Comparison of ENCODE assay signal across 19 cellular contexts in the genomic region with DNA sequence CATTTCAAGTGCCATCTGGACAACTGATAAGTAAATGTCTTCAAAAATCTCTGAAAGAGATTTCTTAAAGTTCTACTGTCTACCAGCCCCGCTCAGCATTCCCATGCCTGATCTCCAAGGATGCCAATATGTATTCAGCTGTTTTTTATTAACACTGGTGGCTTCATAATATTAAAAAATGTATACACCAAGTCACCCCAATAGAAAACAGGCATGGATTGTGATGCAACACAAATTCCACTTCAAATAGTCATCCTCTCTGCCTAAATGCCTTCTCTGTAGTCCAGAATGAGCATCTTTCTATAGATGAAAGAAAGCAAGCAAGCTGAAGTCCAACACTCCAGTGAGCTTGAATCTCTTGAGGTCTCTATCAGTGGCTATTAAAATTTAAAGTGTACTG.
A peak's percentile ranks its signal among the peaks of the same experiment; 100 is the strongest.
DNase-seq lines count a peak whose midpoint lies in the region; ATAC-seq and TF ChIP-seq lines count a peak whose summit lies in the region.
"Had no signal": no experiment of that assay in that cellular context is flagged by ENCODE, and none has a peak within 500 bp of the region (broad histone marks: within the 10 kb centered on the region; RNA-seq: fewer than 3 reads in every experiment).

No MANE protein-coding gene starts in this region.

- peaks cover 5% of the 10 kb centered on the region for H3K9me3 Mint-ChIP-seq in activated T-cell treated with anti-CD3 and anti-CD28 coated beads, Interleukin-2, amount 50 U/mL, for 4 hours
- no peaks in the 10 kb centered on the region for H3K9me3 Mint-ChIP-seq in endodermal cell

- peak; percentile 67 for DNase-seq in GM04504 (ENCODE audit: low read depth)
- peak; percentile 96 for DNase-seq in fibroblast of mammary gland (ENCODE audit: low read depth)
- no peak for DNase-seq in activated T-cell treated with anti-CD3 and anti-CD28 coated beads, Interleukin-2, amount 50 U/mL, for 4 hours
- DNase-seq in DMS153 (lab: John Stamatoyannopoulos, UW), result no peak
- no peak for DNase-seq in MV-4-11 (lab: John Stamatoyannopoulos, UW)
- no peak for DNase-seq in endodermal cell
- DNase-seq: activated CD4-positive, alpha-beta T cell treated with anti-CD3 and anti-CD28 coated beads, Interleukin-2, amount 50 U/mL, for 1 hour; activated T-cell treated with anti-CD3 and anti-CD28 coated beads, Interleukin-2, amount 50 U/mL, for 1 hour; adrenal gland; CD8-positive, alpha-beta T cell; KG1; left cardiac atrium; NCI-H1436 treated with DMSO at 0.1 percent for 48 hours; SIG-M5; sigmoid colon had no signal

- H3K4me3 Mint-ChIP-seq in activated T-cell treated with anti-CD3 and anti-CD28 coated beads, Interleukin-2, amount 50 U/mL, for 4 hours, result no peak overlapping the region
- H3K4me3 Mint-ChIP-seq in endodermal cell, result no peak overlapping the region
- H3K4me3 Mint-ChIP-seq: CD8-positive, alpha-beta T cell had no signal

- H3K9me3 ChIP-seq in skeletal muscle satellite cell (replicated peaks; ENCODE audit: low read length), result no peaks in the 10 kb centered on the region
- no peaks in the 10 kb centered on the region for H3K9me3 ChIP-seq in endodermal cell (ENCODE audit: control insufficient read depth, low read length)
- H3K9me3 ChIP-seq: adrenal gland, sigmoid colon, tibial nerve had no signal

- H3K27me3 ChIP-seq in skeletal muscle satellite cell (ENCODE audit: control insufficient read depth, insufficient read depth, low read length), result no peaks in the 10 kb centered on the region
- no peaks in the 10 kb centered on the region for H3K27me3 ChIP-seq in endodermal cell (ENCODE audit: control insufficient read depth, insufficient read depth, low read length, poor library complexity, severe bottlenecking)
- H3K27me3 ChIP-seq: adrenal gland, sigmoid colon, tibial nerve had no signal

- no peaks in the 10 kb centered on the region for H3K4me1 Mint-ChIP-seq in activated T-cell treated with anti-CD3 and anti-CD28 coated beads, Interleukin-2, amount 50 U/mL, for 4 hours (ENCODE audit: low read depth)
- H3K4me1 Mint-ChIP-seq in endodermal cell, result peaks cover 4% of the 10 kb centered on the region

- H3K9ac ChIP-seq in skeletal muscle satellite cell (ENCODE audit: low read depth, low read length) (peak overlapping the region; percentile 36), endodermal cell (ENCODE audit: extremely low read depth, low read length, poor library complexity, severe bottlenecking) (no peak overlapping the region)

- peak; percentile 79 for ATAC-seq in SK-N-SH treated with all-trans-retinoic acid at 6 μM for 48 hours
- no peak for ATAC-seq in activated T-cell treated with anti-CD3 and anti-CD28 coated beads, Interleukin-2, amount 50 U/mL, for 4 hours
- ATAC-seq: CD8-positive, alpha-beta T cell; left cardiac atrium had no signal

- H3K36me3 ChIP-seq in skeletal muscle satellite cell (ENCODE audit: insufficient read depth, low read length) (no peaks in the 10 kb centered on the region), endodermal cell (ENCODE audit: control insufficient read depth, insufficient read depth, low read length) (no peaks in the 10 kb centered on the region)
- H3K36me3 ChIP-seq: adrenal gland, sigmoid colon, tibial nerve had no signal

- H3K27ac Mint-ChIP-seq in endodermal cell, result no peak overlapping the region
- H3K27ac Mint-ChIP-seq: CD8-positive, alpha-beta T cell had no signal

- H3K27ac ChIP-seq in endodermal cell (ENCODE audit: low read depth, low read length), result no peak overlapping the region
- H3K27ac ChIP-seq: adrenal gland, coronary artery, sigmoid colon, tibial nerve had no signal

- no peaks in the 10 kb centered on the region for H3K36me3 Mint-ChIP-seq in activated T-cell treated with anti-CD3 and anti-CD28 coated beads, Interleukin-2, amount 50 U/mL, for 4 hours (ENCODE audit: insufficient read depth)
- no peaks in the 10 kb centered on the region for H3K36me3 Mint-ChIP-seq in endodermal cell (ENCODE audit: low read depth)
- H3K36me3 Mint-ChIP-seq: CD8-positive, alpha-beta T cell had no signal

- H3K27me3 Mint-ChIP-seq in activated T-cell treated with anti-CD3 and anti-CD28 coated beads, Interleukin-2, amount 50 U/mL, for 4 hours (ENCODE audit: low read depth), result no peaks in the 10 kb centered on the region
- no peaks in the 10 kb centered on the region for H3K27me3 Mint-ChIP-seq in endodermal cell (ENCODE audit: insufficient read depth)

- TF ChIP-seq CTCF in fibroblast of mammary gland (conservative IDR thresholded peaks at IDR 0.05; ENCODE audit: control insufficient read depth, insufficient read depth, low read depth, low read length), result no peak
- TF ChIP-seq CTCF in endodermal cell (conservative IDR thresholded peaks at IDR 0.05), result no peak

- peak overlapping the region; percentile 53 for H3K4me2 ChIP-seq in skeletal muscle satellite cell (ENCODE audit: low read length)

- H3K4me3 ChIP-seq in fibroblast of mammary gland (ENCODE audit: control insufficient read depth, low read depth, low read length) (no peak overlapping the region), skeletal muscle satellite cell (ENCODE audit: low read length) (no peak overlapping the region), endodermal cell (ENCODE audit: low read length) (no peak overlapping the region)
- H3K4me3 ChIP-seq: adrenal gland, coronary artery, sigmoid colon, tibial nerve had no signal

- H3K4me1 ChIP-seq in skeletal muscle satellite cell (ENCODE audit: control insufficient read depth, insufficient read depth, low read length), result peaks cover 16% of the 10 kb centered on the region
- H3K4me1 ChIP-seq in endodermal cell (ENCODE audit: control insufficient read depth, insufficient read depth, low read length), result no peaks in the 10 kb centered on the region
- H3K4me1 ChIP-seq: adrenal gland, tibial nerve had no signal

- WGBS in endodermal cell (ENCODE audit: insufficient coverage in 1 of 2, insufficient read length in 1 of 2), 2 experiments, result 94 to 100% methylated on average over 1 of the region's 1 CpG

TF ChIP-seq in SK-N-SH treated with all-trans-retinoic acid at 6 μM for 48 hours, 23 proteins besides CTCF, POLR2A, EP300 and RAD21 (continues in another document):
- TF ChIP-seq ARNTL (CRISPR knock-in tag; IDR thresholded peaks at IDR 0.05; ENCODE audit: borderline replicate concordance, low read depth), result no peak
- TF ChIP-seq, protein P1, sequence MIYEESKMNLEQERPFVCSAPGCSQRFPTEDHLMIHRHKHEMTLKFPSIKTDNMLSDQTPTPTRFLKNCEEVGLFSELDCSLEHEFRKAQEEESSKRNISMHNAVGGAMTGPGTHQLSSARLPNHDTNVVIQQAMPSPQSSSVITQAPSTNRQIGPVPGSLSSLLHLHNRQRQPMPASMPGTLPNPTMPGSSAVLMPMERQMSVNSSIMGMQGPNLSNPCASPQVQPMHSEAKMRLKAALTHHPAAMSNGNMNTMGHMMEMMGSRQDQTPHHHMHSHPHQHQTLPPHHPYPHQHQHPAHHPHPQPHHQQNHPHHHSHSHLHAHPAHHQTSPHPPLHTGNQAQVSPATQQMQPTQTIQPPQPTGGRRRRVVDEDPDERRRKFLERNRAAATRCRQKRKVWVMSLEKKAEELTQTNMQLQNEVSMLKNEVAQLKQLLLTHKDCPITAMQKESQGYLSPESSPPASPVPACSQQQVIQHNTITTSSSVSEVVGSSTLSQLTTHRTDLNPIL (CRISPR knock-in tag; IDR thresholded peaks at IDR 0.05; ENCODE audit: low read depth), result no peak
- no peak for TF ChIP-seq BACH2 (CRISPR knock-in tag; IDR thresholded peaks at IDR 0.05; ENCODE audit: borderline replicate concordance)
- TF ChIP-seq PPARA (CRISPR knock-in tag; IDR thresholded peaks at IDR 0.05; ENCODE audit: borderline replicate concordance), result no peak
- TF ChIP-seq, protein P2, sequence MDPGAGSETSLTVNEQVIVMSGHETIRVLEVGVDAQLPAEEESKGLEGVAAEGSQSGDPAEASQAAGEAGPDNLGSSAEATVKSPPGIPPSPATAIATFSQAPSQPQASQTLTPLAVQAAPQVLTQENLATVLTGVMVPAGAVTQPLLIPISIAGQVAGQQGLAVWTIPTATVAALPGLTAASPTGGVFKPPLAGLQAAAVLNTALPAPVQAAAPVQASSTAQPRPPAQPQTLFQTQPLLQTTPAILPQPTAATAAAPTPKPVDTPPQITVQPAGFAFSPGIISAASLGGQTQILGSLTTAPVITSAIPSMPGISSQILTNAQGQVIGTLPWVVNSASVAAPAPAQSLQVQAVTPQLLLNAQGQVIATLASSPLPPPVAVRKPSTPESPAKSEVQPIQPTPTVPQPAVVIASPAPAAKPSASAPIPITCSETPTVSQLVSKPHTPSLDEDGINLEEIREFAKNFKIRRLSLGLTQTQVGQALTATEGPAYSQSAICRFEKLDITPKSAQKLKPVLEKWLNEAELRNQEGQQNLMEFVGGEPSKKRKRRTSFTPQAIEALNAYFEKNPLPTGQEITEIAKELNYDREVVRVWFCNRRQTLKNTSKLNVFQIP (CRISPR knock-in tag; IDR thresholded peaks at IDR 0.05; ENCODE audit: borderline replicate concordance, low read depth), result no peak
- TF ChIP-seq ISL1 (CRISPR knock-in tag; IDR thresholded peaks at IDR 0.05), result no peak
- TF ChIP-seq ZC3H10 (CRISPR knock-in tag; IDR thresholded peaks at IDR 0.05), result no peak
- no peak for TF ChIP-seq GLIS3 (CRISPR knock-in tag; IDR thresholded peaks at IDR 0.05)
- TF ChIP-seq, protein P3, sequence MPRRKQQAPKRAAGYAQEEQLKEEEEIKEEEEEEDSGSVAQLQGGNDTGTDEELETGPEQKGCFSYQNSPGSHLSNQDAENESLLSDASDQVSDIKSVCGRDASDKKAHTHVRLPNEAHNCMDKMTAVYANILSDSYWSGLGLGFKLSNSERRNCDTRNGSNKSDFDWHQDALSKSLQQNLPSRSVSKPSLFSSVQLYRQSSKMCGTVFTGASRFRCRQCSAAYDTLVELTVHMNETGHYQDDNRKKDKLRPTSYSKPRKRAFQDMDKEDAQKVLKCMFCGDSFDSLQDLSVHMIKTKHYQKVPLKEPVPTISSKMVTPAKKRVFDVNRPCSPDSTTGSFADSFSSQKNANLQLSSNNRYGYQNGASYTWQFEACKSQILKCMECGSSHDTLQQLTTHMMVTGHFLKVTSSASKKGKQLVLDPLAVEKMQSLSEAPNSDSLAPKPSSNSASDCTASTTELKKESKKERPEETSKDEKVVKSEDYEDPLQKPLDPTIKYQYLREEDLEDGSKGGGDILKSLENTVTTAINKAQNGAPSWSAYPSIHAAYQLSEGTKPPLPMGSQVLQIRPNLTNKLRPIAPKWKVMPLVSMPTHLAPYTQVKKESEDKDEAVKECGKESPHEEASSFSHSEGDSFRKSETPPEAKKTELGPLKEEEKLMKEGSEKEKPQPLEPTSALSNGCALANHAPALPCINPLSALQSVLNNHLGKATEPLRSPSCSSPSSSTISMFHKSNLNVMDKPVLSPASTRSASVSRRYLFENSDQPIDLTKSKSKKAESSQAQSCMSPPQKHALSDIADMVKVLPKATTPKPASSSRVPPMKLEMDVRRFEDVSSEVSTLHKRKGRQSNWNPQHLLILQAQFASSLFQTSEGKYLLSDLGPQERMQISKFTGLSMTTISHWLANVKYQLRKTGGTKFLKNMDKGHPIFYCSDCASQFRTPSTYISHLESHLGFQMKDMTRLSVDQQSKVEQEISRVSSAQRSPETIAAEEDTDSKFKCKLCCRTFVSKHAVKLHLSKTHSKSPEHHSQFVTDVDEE (CRISPR knock-in tag; IDR thresholded peaks at IDR 0.05), result no peak
- TF ChIP-seq CSDC2 (CRISPR knock-in tag; IDR thresholded peaks at IDR 0.05), result no peak
- no peak for TF ChIP-seq ESRRG (CRISPR knock-in tag; IDR thresholded peaks at IDR 0.05)

Comparison
In these comparisons a context has a peak if more than half of its experiments do, and no peak if none do; other contexts are left out.
1. DNase-seq: peak in GM04504 (single experiment) and fibroblast of mammary gland (single experiment); none in activated T-cell treated with anti-CD3 and anti-CD28 coated beads, Interleukin-2, amount 50 U/mL, for 4 hours (single experiment), DMS153 (single experiment), MV-4-11 (single experiment) and endodermal cell (single experiment).